13 cellular contexts compared by ENCODE assay signal in the genomic region with DNA sequence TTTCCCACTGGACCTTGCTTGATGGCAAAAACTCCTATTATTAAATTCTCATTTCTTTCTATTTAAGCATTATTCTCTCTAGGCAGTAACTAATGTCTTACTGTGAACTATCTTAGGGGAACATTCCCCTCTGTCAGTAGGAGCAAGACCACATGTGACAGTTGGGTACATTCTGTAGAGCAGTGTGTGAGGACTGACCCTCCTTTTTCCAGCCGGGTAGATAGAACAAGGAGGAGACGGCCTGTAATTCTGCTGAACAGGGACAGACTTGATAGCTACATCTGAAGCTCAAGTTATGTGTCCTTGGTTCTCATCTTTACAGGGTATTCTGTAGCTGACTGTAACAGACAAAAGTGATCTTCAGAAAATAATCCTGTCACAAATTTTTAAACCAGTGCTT. TPM values are rescaled to one million over a fixed set of nuclear protein-coding genes. Genes with fewer than 3 reads are reported as not detected.
DNase-seq lines count a peak whose midpoint lies in the region; ATAC-seq and TF ChIP-seq lines count a peak whose summit lies in the region.
"Had no signal": no experiment of that assay in that cellular context is flagged by ENCODE, and none has a peak within 500 bp of the region (broad histone marks: within the 10 kb centered on the region; RNA-seq: fewer than 3 reads in every experiment).

No MANE protein-coding gene starts in this region.

- POLR2A ChIA-PET in naive thymus-derived CD4-positive, alpha-beta T cell (lab: Charles Lee): interaction anchor here (0.7 to 0.9 kb wide), 2 partner anchors 14 to 42 kb away, joined by 3 to 4 read pairs; no protein-coding TSS in a partner anchor

- intact Hi-C loops in activated CD4-positive, alpha-beta T cell treated with anti-CD3 and anti-CD28 coated beads, Interleukin-2, amount 10 ng/mL, durations not matched to agents 24 days and 14 days (cut with micrococcal nuclease): no loop called here
- intact Hi-C loops in naive thymus-derived CD4-positive, alpha-beta T cell (cut with micrococcal nuclease): no loop called here
- intact Hi-C loops in thyroid gland (cut with DNase I): no loop called here

- H3K9me3 ChIP-seq in endocrine pancreas (ENCODE audit: control insufficient read depth, low read length) (no peaks in the 10 kb centered on the region), thyroid gland (no peaks in the 10 kb centered on the region)
- no peaks in the 10 kb centered on the region for H3K9me3 ChIP-seq in naive thymus-derived CD4-positive, alpha-beta T cell (ENCODE audit: control insufficient read depth in 2 of 3, low read length in 3 of 3)
- H3K9me3 ChIP-seq in effector memory CD4-positive, alpha-beta T cell (ENCODE audit: control insufficient read depth, low read length): no peaks in the 10 kb centered on the region

- H3K27me3 ChIP-seq in endocrine pancreas (ENCODE audit: control insufficient read depth, insufficient read depth, low read length) (no peaks in the 10 kb centered on the region), thyroid gland (no peaks in the 10 kb centered on the region)
- H3K27me3 ChIP-seq in naive thymus-derived CD4-positive, alpha-beta T cell (ENCODE audit: control insufficient read depth in 2 of 2, insufficient read depth in 2 of 2, low read length in 2 of 2): no peaks in the 10 kb centered on the region
- H3K27me3 ChIP-seq in effector memory CD4-positive, alpha-beta T cell (replicated peaks; ENCODE audit: control insufficient read depth, insufficient read depth, low read length, poor library complexity, severe bottlenecking): no peaks in the 10 kb centered on the region

- CTCF ChIA-PET in naive thymus-derived CD4-positive, alpha-beta T cell (lab: Charles Lee): interaction anchor here (0.6 to 1.1 kb wide), 2 partner anchors 42 to 87 kb away, joined by 3 read pairs; no protein-coding TSS in a partner anchor

- peaks cover 4% of the 10 kb centered on the region for H3K9me3 Mint-ChIP-seq in activated CD4-positive, alpha-beta T cell treated with anti-CD3 and anti-CD28 coated beads, Interleukin-2, amount 10 ng/mL, durations not matched to agents 24 days and 14 days
- H3K9me3 Mint-ChIP-seq in naive thymus-derived CD4-positive, alpha-beta T cell: no peaks in the 10 kb centered on the region
- H3K9me3 Mint-ChIP-seq: activated CD4-positive, alpha-beta memory T cell treated with anti-CD3 and anti-CD28 coated beads, Interleukin-2, amount 10 ng/mL, durations not matched to agents 7 days and 5 days; neural crest cell; T-helper 2 cell treated with Interferon-gamma antibody and Interleukin-4, amounts not matched to agents 5 μg/mL and 100 μg/mL, for 36 hours had no signal

- H3K27me3 Mint-ChIP-seq in activated CD4-positive, alpha-beta T cell treated with anti-CD3 and anti-CD28 coated beads, Interleukin-2, amount 10 ng/mL, durations not matched to agents 24 days and 14 days: no peaks in the 10 kb centered on the region
- H3K27me3 Mint-ChIP-seq in naive thymus-derived CD4-positive, alpha-beta T cell: no peaks in the 10 kb centered on the region
- H3K27me3 Mint-ChIP-seq: activated CD4-positive, alpha-beta memory T cell treated with anti-CD3 and anti-CD28 coated beads, Interleukin-2, amount 10 ng/mL, durations not matched to agents 7 days and 5 days had no signal

- no peaks in the 10 kb centered on the region for H3K36me3 ChIP-seq in endocrine pancreas (ENCODE audit: control insufficient read depth, insufficient read depth, low read length)
- H3K36me3 ChIP-seq in naive thymus-derived CD4-positive, alpha-beta T cell (ENCODE audit: control insufficient read depth in 2 of 3, insufficient read depth in 3 of 3, low read length in 3 of 3): no peaks in the 10 kb centered on the region
- H3K36me3 ChIP-seq in thyroid gland: no peaks in the 10 kb centered on the region
- no peaks in the 10 kb centered on the region for H3K36me3 ChIP-seq in effector memory CD4-positive, alpha-beta T cell (ENCODE audit: control insufficient read depth, insufficient read depth, low read length)

- peaks cover 29% of the 10 kb centered on the region for H3K4me1 ChIP-seq in endocrine pancreas (ENCODE audit: control insufficient read depth, insufficient read depth, low read length)
- peaks cover 4 to 30% of the 10 kb centered on the region in 2 donors for H3K4me1 ChIP-seq in naive thymus-derived CD4-positive, alpha-beta T cell (ENCODE audit: control insufficient read depth in 2 of 2, insufficient read depth in 2 of 2, low read length in 2 of 2)
- H3K4me1 ChIP-seq in thyroid gland: peaks cover 24 to 41% of the 10 kb centered on the region in 2 donors
- peaks cover 14% of the 10 kb centered on the region for H3K4me1 ChIP-seq in effector memory CD4-positive, alpha-beta T cell (ENCODE audit: control insufficient read depth, insufficient read depth, low read length, poor library complexity, severe bottlenecking)

- H3K4me3 ChIP-seq in endocrine pancreas (ENCODE audit: control insufficient read depth, insufficient read depth, low read length) (peak overlapping the region; percentile 40), thyroid gland (replicated peaks in 1 of 3) (no peak overlapping the region)
- H3K4me3 ChIP-seq in naive thymus-derived CD4-positive, alpha-beta T cell (ENCODE audit: low read length): no peak overlapping the region
- H3K4me3 ChIP-seq in effector memory CD4-positive, alpha-beta T cell (ENCODE audit: insufficient read depth, low read depth, low read length, poor library complexity, severe bottlenecking): no peak overlapping the region

- 61 to 70% methylated on average over 2 of the region's 2 CpGs for WGBS in thyroid gland, 2 donors

- no peak overlapping the region for H3K27ac ChIP-seq in naive thymus-derived CD4-positive, alpha-beta T cell (ENCODE audit: low read depth, low read length)
- H3K27ac ChIP-seq in thyroid gland: peak overlapping the region in 2 of 3 donors; percentile 29 to 83
- H3K27ac ChIP-seq in effector memory CD4-positive, alpha-beta T cell (ENCODE audit: insufficient read depth, low read length, poor library complexity, severe bottlenecking): no peak overlapping the region
- H3K27ac ChIP-seq: 22Rv1 had no signal

- H3K36me3 Mint-ChIP-seq in activated CD4-positive, alpha-beta T cell treated with anti-CD3 and anti-CD28 coated beads, Interleukin-2, amount 10 ng/mL, durations not matched to agents 24 days and 14 days (ENCODE audit: low read depth): peaks cover 10% of the 10 kb centered on the region
- H3K36me3 Mint-ChIP-seq in naive thymus-derived CD4-positive, alpha-beta T cell: peaks cover 0 to 12% (median 0%) of the 10 kb centered on the region in 5 donors

- peak overlapping the region; percentile 63 for H3K4me3 Mint-ChIP-seq in activated CD4-positive, alpha-beta T cell treated with anti-CD3 and anti-CD28 coated beads, Interleukin-2, amount 10 ng/mL, durations not matched to agents 24 days and 14 days
- peak overlapping the region in 5 of 10 donors; percentile 62 to 88 (median 71) for H3K4me3 Mint-ChIP-seq in naive thymus-derived CD4-positive, alpha-beta T cell
- H3K4me3 Mint-ChIP-seq: activated CD4-positive, alpha-beta memory T cell treated with anti-CD3 and anti-CD28 coated beads, Interleukin-2, amount 10 ng/mL, durations not matched to agents 7 days and 5 days; neural crest cell had no signal

- no peak for TF ChIP-seq CTCF in thyroid gland (IDR thresholded peaks at IDR 0.05)

- H3K27ac Mint-ChIP-seq in activated CD4-positive, alpha-beta T cell treated with anti-CD3 and anti-CD28 coated beads, Interleukin-2, amount 10 ng/mL, durations not matched to agents 24 days and 14 days: no peak overlapping the region
- H3K27ac Mint-ChIP-seq in naive thymus-derived CD4-positive, alpha-beta T cell: peak overlapping the region in 7 of 9 donors; percentile 3 to 83 (median 51)
- H3K27ac Mint-ChIP-seq: activated CD4-positive, alpha-beta memory T cell treated with anti-CD3 and anti-CD28 coated beads, Interleukin-2, amount 10 ng/mL, durations not matched to agents 7 days and 5 days; T-helper 2 cell treated with Interferon-gamma antibody and Interleukin-4, amounts not matched to agents 5 μg/mL and 100 μg/mL, for 36 hours had no signal

- DNase-seq in activated CD4-positive, alpha-beta T cell treated with anti-CD3 and anti-CD28 coated beads, Interleukin-2, amount 10 ng/mL, durations not matched to agents 24 days and 14 days: no peak
- no peak for DNase-seq in activated CD4-positive, alpha-beta T cell treated with anti-CD3 and anti-CD28 coated beads for 4 hours
- DNase-seq in naive thymus-derived CD4-positive, alpha-beta T cell: no peak
- no peak for DNase-seq in thyroid gland
- DNase-seq in NCI-H2171 (lab: John Stamatoyannopoulos, UW): no peak
- DNase-seq in effector memory CD4-positive, alpha-beta T cell: no peak
- no peak for DNase-seq in nucleus accumbens (lab: John Stamatoyannopoulos, UW)
- DNase-seq: activated CD4-positive, alpha-beta memory T cell treated with anti-CD3 and anti-CD28 coated beads, Interleukin-2, amount 10 ng/mL, durations not matched to agents 7 days and 5 days had no signal

- no peak for TF ChIP-seq POLR2A in thyroid gland (IDR thresholded peaks at IDR 0.05)

- ATAC-seq in naive thymus-derived CD4-positive, alpha-beta T cell: no peak
- ATAC-seq: Panc1 had no signal

- no peak overlapping the region for H3K9ac ChIP-seq in endocrine pancreas (ENCODE audit: control insufficient read depth, insufficient read depth, low read length)

- peaks cover 53% of the 10 kb centered on the region for H3K4me1 Mint-ChIP-seq in activated CD4-positive, alpha-beta T cell treated with anti-CD3 and anti-CD28 coated beads, Interleukin-2, amount 10 ng/mL, durations not matched to agents 24 days and 14 days
- H3K4me1 Mint-ChIP-seq in naive thymus-derived CD4-positive, alpha-beta T cell: peaks cover 32 to 56% (median 47%) of the 10 kb centered on the region in 7 donors

RNA-seq across cellular contexts. Expression of a gene that starts 43.3 kb away (rescaled TPM):
- total RNA-seq in activated CD4-positive, alpha-beta T cell treated with anti-CD3 and anti-CD28 coated beads, Interleukin-2, amount 10 ng/mL, durations not matched to agents 24 days and 14 days: 19.1 and 19.2 TPM in 2 replicates
- 10 to 100 TPM in 4 of 5 experiments, 1 to 10 TPM in 1; 9.8 to 19.5 (median 11.5) TPM for total RNA-seq in naive thymus-derived CD4-positive, alpha-beta T cell
- polyA plus RNA-seq in naive thymus-derived CD4-positive, alpha-beta T cell: 1 to 10 TPM; 2.3 to 3.9 TPM
- 10 to 100 TPM; 48.9 to 75.8 (median 63.2) TPM for total RNA-seq in thyroid gland

Comparison
In these comparisons a context has a peak if more than half of its experiments do, and no peak if none do; other contexts are left out.
1. H3K27ac ChIP-seq: peak in thyroid gland (2 of 3); none in naive thymus-derived CD4-positive, alpha-beta T cell (single experiment) and effector memory CD4-positive, alpha-beta T cell (single experiment).